In the genomic region with DNA sequence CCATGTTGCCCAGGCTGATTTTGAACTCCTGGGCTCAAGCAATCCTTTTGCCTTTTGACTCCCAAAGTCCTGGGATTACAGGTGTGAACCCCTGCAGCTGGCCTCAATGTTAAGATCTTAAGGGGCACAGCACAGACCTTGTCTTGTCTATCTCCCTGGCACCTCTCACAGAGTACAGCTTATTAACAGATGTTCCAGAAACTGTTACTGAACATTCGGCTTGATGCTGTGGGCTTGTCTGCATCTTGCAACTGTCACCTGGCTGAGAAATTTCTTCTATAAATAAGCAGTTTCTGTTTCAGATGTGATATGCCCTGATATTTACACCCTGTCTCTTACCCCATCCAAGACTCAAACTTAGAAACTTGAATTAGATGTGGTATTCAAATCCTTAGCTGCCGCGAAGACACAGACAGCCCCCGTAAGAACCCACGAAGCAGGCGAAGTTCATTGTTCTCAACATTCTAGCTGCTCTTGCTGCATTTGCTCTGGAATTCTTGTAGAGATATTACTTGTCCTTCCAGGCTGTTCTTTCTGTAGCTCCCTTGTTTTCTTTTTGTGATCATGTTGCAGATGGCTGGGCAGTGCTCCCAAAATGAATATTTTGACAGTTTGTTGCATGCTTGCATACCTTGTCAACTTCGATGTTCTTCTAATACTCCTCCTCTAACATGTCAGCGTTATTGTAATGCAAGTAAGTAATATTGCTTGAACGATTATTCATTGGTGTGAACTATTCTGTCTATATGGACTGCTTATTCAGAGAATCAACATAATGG, we compare ENCODE assay signal across 1 cellular context.
TF ChIP-seq lines count a peak whose summit lies in the region.

A gene (plus strand): TSS at position 450 of the 779 bp plus-strand sequence. CDS start 115 bp downstream, at position 565.

TF ChIP-seq in K562, 482 proteins besides CTCF, POLR2A, EP300 and RAD21:
- TF ChIP-seq EP400 (IDR thresholded peaks at IDR 0.05) (0 out of 2 replicates have a peak, but pooled peaks have one; percentile 2), ZBTB8A (IDR thresholded peaks at IDR 0.05; ENCODE audit: partially characterized antibody) (no peak), SAFB (IDR thresholded peaks at IDR 0.05; ENCODE audit: borderline replicate concordance, low read depth, low read length) (no peak), KDM1A (IDR thresholded peaks at IDR 0.05) (no peak), GABPB2 (CRISPR knock-in tag; conservative IDR thresholded peaks at IDR 0.05) (no peak), PCBP2 (IDR thresholded peaks at IDR 0.05; ENCODE audit: low read depth, low read length, poor library complexity, severe bottlenecking) (no peak), SAFB2 (IDR thresholded peaks at IDR 0.05; ENCODE audit: borderline replicate concordance, low read depth, low read length, severe bottlenecking) (no peak), NFE2 (IDR thresholded peaks at IDR 0.05; ENCODE audit: low read depth) (no peak), SIRT6 (IDR thresholded peaks at IDR 0.05; ENCODE audit: low read depth, low read length) (no peak), ETS2 (tag; IDR thresholded peaks at IDR 0.05; ENCODE audit: borderline replicate concordance, poor library complexity, severe bottlenecking) (no peak), ZNF436 (CRISPR knock-in tag; IDR thresholded peaks at IDR 0.05) (no peak), PRPF4 (IDR thresholded peaks at IDR 0.05; ENCODE audit: insufficient read depth, low read depth, low read length, poor library complexity, severe bottlenecking) (no peak), RBM22 (IDR thresholded peaks at IDR 0.05; ENCODE audit: low read depth, low read length, poor library complexity, severe bottlenecking) (no peak), TAF15 (IDR thresholded peaks at IDR 0.05; ENCODE audit: low read depth, low read length) (no peak), POLR2AphosphoS5 (IDR thresholded peaks at IDR 0.05; ENCODE audit: control insufficient read depth, insufficient read depth, low read depth, low read length) (no peak), STAT5A (IDR thresholded peaks at IDR 0.05; ENCODE audit: borderline replicate concordance, low read length) (no peak), NR4A1 (CRISPR knock-in tag; IDR thresholded peaks at IDR 0.05) (no peak), NR4A1 (tag; IDR thresholded peaks at IDR 0.05) (peak; percentile 52; the same call in 1 of the 2 replicates), FOXJ2 (tag; IDR thresholded peaks at IDR 0.05) (no peak), ZFP36 (IDR thresholded peaks at IDR 0.05; ENCODE audit: low read depth, low read length, partially characterized antibody) (no peak), FOXK2 (conservative IDR thresholded peaks at IDR 0.05 in 1 of 2, IDR thresholded peaks at IDR 0.05 in 1 of 2; ENCODE audit: low read depth in 2 of 2) (peak in 1 of 2 experiments; percentile 31; a peak in 1 of 4 replicates), RCOR1 (IDR thresholded peaks at IDR 0.05; ENCODE audit: borderline replicate concordance in 1 of 2, low read depth in 2 of 2, low read length in 2 of 2) (no peak), ARNT (IDR thresholded peaks at IDR 0.05) (no peak), ADNP (tag; IDR thresholded peaks at IDR 0.05) (no peak)
- TF ChIP-seq, protein P1, sequence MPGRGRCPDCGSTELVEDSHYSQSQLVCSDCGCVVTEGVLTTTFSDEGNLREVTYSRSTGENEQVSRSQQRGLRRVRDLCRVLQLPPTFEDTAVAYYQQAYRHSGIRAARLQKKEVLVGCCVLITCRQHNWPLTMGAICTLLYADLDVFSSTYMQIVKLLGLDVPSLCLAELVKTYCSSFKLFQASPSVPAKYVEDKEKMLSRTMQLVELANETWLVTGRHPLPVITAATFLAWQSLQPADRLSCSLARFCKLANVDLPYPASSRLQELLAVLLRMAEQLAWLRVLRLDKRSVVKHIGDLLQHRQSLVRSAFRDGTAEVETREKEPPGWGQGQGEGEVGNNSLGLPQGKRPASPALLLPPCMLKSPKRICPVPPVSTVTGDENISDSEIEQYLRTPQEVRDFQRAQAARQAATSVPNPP (IDR thresholded peaks at IDR 0.05; ENCODE audit: borderline replicate concordance, insufficient read depth, insufficient read length), result no peak
- TF ChIP-seq, protein P2, sequence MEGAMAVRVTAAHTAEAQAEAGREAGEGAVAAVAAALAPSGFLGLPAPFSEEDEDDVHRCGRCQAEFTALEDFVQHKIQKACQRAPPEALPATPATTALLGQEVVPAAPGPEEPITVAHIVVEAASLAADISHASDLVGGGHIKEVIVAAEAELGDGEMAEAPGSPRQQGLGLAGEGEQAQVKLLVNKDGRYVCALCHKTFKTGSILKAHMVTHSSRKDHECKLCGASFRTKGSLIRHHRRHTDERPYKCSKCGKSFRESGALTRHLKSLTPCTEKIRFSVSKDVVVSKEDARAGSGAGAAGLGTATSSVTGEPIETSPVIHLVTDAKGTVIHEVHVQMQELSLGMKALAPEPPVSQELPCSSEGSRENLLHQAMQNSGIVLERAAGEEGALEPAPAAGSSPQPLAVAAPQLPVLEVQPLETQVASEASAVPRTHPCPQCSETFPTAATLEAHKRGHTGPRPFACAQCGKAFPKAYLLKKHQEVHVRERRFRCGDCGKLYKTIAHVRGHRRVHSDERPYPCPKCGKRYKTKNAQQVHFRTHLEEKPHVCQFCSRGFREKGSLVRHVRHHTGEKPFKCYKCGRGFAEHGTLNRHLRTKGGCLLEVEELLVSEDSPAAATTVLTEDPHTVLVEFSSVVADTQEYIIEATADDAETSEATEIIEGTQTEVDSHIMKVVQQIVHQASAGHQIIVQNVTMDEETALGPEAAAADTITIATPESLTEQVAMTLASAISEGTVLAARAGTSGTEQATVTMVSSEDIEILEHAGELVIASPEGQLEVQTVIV (CRISPR knock-in tag; IDR thresholded peaks at IDR 0.05; ENCODE audit: borderline replicate concordance), result no peak
- TF ChIP-seq, protein P3, sequence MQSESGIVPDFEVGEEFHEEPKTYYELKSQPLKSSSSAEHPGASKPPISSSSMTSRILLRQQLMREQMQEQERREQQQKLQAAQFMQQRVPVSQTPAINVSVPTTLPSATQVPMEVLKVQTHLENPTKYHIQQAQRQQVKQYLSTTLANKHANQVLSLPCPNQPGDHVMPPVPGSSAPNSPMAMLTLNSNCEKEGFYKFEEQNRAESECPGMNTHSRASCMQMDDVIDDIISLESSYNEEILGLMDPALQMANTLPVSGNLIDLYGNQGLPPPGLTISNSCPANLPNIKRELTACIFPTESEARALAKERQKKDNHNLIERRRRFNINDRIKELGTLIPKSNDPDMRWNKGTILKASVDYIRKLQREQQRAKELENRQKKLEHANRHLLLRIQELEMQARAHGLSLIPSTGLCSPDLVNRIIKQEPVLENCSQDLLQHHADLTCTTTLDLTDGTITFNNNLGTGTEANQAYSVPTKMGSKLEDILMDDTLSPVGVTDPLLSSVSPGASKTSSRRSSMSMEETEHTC (IDR thresholded peaks at IDR 0.05), result no peak
- TF ChIP-seq, protein P4, sequence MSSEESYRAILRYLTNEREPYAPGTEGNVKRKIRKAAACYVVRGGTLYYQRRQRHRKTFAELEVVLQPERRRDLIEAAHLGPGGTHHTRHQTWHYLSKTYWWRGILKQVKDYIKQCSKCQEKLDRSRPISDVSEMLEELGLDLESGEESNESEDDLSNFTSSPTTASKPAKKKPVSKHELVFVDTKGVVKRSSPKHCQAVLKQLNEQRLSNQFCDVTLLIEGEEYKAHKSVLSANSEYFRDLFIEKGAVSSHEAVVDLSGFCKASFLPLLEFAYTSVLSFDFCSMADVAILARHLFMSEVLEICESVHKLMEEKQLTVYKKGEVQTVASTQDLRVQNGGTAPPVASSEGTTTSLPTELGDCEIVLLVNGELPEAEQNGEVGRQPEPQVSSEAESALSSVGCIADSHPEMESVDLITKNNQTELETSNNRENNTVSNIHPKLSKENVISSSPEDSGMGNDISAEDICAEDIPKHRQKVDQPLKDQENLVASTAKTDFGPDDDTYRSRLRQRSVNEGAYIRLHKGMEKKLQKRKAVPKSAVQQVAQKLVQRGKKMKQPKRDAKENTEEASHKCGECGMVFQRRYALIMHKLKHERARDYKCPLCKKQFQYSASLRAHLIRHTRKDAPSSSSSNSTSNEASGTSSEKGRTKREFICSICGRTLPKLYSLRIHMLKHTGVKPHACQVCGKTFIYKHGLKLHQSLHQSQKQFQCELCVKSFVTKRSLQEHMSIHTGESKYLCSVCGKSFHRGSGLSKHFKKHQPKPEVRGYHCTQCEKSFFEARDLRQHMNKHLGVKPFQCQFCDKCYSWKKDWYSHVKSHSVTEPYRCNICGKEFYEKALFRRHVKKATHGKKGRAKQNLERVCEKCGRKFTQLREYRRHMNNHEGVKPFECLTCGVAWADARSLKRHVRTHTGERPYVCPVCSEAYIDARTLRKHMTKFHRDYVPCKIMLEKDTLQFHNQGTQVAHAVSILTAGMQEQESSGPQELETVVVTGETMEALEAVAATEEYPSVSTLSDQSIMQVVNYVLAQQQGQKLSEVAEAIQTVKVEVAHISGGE (CRISPR knock-in tag; IDR thresholded peaks at IDR 0.05), result no peak
- TF ChIP-seq, protein P5, sequence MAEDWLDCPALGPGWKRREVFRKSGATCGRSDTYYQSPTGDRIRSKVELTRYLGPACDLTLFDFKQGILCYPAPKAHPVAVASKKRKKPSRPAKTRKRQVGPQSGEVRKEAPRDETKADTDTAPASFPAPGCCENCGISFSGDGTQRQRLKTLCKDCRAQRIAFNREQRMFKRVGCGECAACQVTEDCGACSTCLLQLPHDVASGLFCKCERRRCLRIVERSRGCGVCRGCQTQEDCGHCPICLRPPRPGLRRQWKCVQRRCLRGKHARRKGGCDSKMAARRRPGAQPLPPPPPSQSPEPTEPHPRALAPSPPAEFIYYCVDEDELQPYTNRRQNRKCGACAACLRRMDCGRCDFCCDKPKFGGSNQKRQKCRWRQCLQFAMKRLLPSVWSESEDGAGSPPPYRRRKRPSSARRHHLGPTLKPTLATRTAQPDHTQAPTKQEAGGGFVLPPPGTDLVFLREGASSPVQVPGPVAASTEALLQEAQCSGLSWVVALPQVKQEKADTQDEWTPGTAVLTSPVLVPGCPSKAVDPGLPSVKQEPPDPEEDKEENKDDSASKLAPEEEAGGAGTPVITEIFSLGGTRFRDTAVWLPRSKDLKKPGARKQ (CRISPR knock-in tag; IDR thresholded peaks at IDR 0.05), result no peak
- TF ChIP-seq, protein P6, sequence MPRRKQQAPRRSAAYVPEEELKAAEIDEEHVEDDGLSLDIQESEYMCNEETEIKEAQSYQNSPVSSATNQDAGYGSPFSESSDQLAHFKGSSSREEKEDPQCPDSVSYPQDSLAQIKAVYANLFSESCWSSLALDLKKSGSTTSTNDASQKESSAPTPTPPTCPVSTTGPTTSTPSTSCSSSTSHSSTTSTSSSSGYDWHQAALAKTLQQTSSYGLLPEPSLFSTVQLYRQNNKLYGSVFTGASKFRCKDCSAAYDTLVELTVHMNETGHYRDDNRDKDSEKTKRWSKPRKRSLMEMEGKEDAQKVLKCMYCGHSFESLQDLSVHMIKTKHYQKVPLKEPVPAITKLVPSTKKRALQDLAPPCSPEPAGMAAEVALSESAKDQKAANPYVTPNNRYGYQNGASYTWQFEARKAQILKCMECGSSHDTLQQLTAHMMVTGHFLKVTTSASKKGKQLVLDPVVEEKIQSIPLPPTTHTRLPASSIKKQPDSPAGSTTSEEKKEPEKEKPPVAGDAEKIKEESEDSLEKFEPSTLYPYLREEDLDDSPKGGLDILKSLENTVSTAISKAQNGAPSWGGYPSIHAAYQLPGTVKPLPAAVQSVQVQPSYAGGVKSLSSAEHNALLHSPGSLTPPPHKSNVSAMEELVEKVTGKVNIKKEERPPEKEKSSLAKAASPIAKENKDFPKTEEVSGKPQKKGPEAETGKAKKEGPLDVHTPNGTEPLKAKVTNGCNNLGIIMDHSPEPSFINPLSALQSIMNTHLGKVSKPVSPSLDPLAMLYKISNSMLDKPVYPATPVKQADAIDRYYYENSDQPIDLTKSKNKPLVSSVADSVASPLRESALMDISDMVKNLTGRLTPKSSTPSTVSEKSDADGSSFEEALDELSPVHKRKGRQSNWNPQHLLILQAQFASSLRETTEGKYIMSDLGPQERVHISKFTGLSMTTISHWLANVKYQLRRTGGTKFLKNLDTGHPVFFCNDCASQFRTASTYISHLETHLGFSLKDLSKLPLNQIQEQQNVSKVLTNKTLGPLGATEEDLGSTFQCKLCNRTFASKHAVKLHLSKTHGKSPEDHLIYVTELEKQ (CRISPR knock-in tag; IDR thresholded peaks at IDR 0.05), result no peak
- TF ChIP-seq, protein P7, sequence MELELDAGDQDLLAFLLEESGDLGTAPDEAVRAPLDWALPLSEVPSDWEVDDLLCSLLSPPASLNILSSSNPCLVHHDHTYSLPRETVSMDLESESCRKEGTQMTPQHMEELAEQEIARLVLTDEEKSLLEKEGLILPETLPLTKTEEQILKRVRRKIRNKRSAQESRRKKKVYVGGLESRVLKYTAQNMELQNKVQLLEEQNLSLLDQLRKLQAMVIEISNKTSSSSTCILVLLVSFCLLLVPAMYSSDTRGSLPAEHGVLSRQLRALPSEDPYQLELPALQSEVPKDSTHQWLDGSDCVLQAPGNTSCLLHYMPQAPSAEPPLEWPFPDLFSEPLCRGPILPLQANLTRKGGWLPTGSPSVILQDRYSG (tag; conservative IDR thresholded peaks at IDR 0.05; ENCODE audit: low read depth), result 0 out of 2 replicates have a peak, but pooled peaks have one; percentile 25
- TF ChIP-seq, protein P8, sequence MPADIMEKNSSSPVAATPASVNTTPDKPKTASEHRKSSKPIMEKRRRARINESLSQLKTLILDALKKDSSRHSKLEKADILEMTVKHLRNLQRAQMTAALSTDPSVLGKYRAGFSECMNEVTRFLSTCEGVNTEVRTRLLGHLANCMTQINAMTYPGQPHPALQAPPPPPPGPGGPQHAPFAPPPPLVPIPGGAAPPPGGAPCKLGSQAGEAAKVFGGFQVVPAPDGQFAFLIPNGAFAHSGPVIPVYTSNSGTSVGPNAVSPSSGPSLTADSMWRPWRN (IDR thresholded peaks at IDR 0.05; ENCODE audit: low read depth), result no peak
